Comparison of ENCODE assay signal across 30 cellular contexts in the genomic region with DNA sequence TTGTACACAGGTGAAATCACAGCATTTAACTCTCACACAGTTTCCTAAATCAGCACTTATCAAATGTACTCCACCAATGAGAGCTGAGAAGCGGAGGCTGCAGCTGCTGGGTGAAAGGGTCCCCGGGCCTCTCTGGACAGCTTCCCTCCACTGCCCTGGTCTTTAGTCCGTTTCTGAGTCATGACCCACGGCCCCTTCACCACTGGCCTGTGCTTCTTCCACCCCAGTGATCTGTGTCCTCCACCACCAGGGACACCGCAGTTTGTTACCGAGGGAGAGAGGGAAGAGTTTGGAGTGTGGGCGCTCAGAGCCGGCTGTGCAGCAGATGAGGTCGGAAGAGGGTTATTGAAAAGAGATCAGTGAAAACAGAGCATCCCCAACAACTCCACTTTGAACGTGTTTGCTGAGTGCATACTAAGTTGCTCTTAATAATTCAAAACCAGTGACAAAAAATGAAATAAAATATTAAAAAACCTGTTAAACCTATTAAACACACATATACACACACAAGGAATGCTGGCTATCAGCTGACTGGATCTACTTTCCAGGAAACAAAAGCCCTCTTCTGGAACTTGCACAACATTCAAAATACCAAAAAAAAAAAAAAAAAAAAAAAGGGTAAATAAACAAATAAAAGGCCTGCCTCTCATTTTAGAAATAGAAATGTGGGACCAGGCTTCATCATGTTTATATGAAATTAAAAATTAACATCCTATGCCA. TPM values are rescaled to one million over a fixed set of nuclear protein-coding genes. Genes with fewer than 3 reads are reported as not detected.
DNase-seq lines count a peak whose midpoint lies in the region; ATAC-seq and TF ChIP-seq lines count a peak whose summit lies in the region.
"Had no signal": no experiment of that assay in that cellular context is flagged by ENCODE, and none has a peak within 500 bp of the region (broad histone marks: within the 10 kb centered on the region; RNA-seq: fewer than 3 reads in every experiment).

No MANE protein-coding gene starts in this region.

- TF ChIP-seq RAD21 in SK-N-SH (IDR thresholded peaks at IDR 0.05; ENCODE audit: low read length), result no peak

- H3K36me3 ChIP-seq in SK-N-SH (replicated peaks in 1 of 2; ENCODE audit: control insufficient read depth in 1 of 2, insufficient read depth in 2 of 2, low read length in 1 of 2), result peaks cover 47 to 68% of the 10 kb centered on the region in 2 experiments
- H3K36me3 ChIP-seq: right lobe of liver had no signal

- ATAC-seq in SK-N-SH treated with all-trans-retinoic acid at 6 μM for 48 hours (no peak), omental fat pad (ENCODE audit: low FRiP score) (peak; percentile 44), GM19452 (IDR thresholded peaks at IDR 0.05; ENCODE audit: unreplicated experiment) (no peak)
- ATAC-seq: natural killer cell, right lobe of liver, T-cell had no signal

- H4K20me1 ChIP-seq in SK-N-SH (ENCODE audit: insufficient read depth), result peaks cover 19% of the 10 kb centered on the region

- no peak overlapping the region for H3K4me3 ChIP-seq in SK-N-SH (ENCODE audit: low read depth in 2 of 2, low read length in 1 of 2)
- H3K4me3 ChIP-seq: coronary artery, right lobe of liver, SJSA1, tibial artery had no signal

- H3K79me2 ChIP-seq in SK-N-SH (ENCODE audit: insufficient read depth), result peaks cover 40% of the 10 kb centered on the region
- H3K79me2 ChIP-seq: parathyroid adenoma had no signal

- H3K9me2 ChIP-seq in SK-N-SH, result no peaks in the 10 kb centered on the region

- POLR2A ChIA-PET in SK-N-SH (lab: Yijun Ruan, JAX), result no interaction called here

- CTCF ChIA-PET in SK-N-SH (lab: Yijun Ruan, JAX), result interaction anchor here (0.7 to 2.3 kb wide), 8 partner anchors 26 to 140 kb away, joined by 3 to 11 read pairs (median 3); no protein-coding TSS in a partner anchor

- no peak overlapping the region for H2AFZ ChIP-seq in SK-N-SH (ENCODE audit: low read depth)
- H2AFZ ChIP-seq: parathyroid adenoma had no signal

- DNase-seq in SK-N-SH (peak; percentile 52), islet precursor cell (peak; percentile 66), omental fat pad (ENCODE audit: low spot score) (no peak), iPS-NIHi11 (ENCODE audit: low spot score) (no peak), SHP77 (lab: John Stamatoyannopoulos, UW) (no peak), NCI-H1930 (lab: John Stamatoyannopoulos, UW) (no peak)
- DNase-seq: activated B cell treated with CpG ODN at 0.5 μM for 24 hours; activated CD4-positive, alpha-beta T cell treated with anti-CD3 and anti-CD28 coated beads, Interleukin-2, amount 50 U/mL, for 1 hour; activated effector memory CD4-positive, alpha-beta T cell treated with anti-CD3 and anti-CD28 coated beads, Interleukin-2, amount 50 U/mL, for 16 hours; activated naive CD8-positive, alpha-beta T cell treated with anti-CD3 and anti-CD28 coated beads, Interleukin-2, amount 10 ng/mL, durations not matched to agents 7 days and 5 days; activated T-cell treated with anti-CD3 and anti-CD28 coated beads, Interleukin-2, amount 50 U/mL, for 1 hour; DMS79; effector memory CD4-positive, alpha-beta T cell; erythroblast; GDM1; natural killer cell; NCI-H1436 treated with DMSO at 0.1 percent for 48 hours; NCI-H748 treated with DMSO at 0.1 percent for 48 hours; right lobe of liver; stimulated activated CD4-positive, alpha-beta T cell treated with anti-CD3 and anti-CD28 coated beads, Interleukin-12 subunit alpha, Interleukin-12 subunit beta, amount 100 ng/mL, for 4 hours; stimulated activated CD4-positive, alpha-beta T cell treated with anti-CD3 and anti-CD28 coated beads, Interleukin-2, amount 100 ng/mL, for 48 hours; T-cell; tibial artery had no signal

- no peaks in the 10 kb centered on the region for H3K9me3 ChIP-seq in SK-N-SH
- H3K9me3 ChIP-seq: right lobe of liver, SJSA1, tibial artery had no signal

- H3K4me2 ChIP-seq in SK-N-SH, result no peak overlapping the region

- H3K9ac ChIP-seq in SK-N-SH, result no peak overlapping the region
- H3K9ac ChIP-seq: parathyroid adenoma had no signal

- TF ChIP-seq CTCF in SK-N-SH (IDR thresholded peaks at IDR 0.05), result no peak
- no peak for TF ChIP-seq CTCF in omental fat pad (IDR thresholded peaks at IDR 0.05)

- no peak for TF ChIP-seq EP300 in SK-N-SH (IDR thresholded peaks at IDR 0.05; ENCODE audit: borderline replicate concordance in 1 of 2, low read depth in 1 of 2, low read length in 1 of 2)

- 94% methylated on average over 10 of the region's 10 CpGs for WGBS in SK-N-SH (ENCODE audit: low lambda C conversion rate)

- H3K27me3 ChIP-seq in SK-N-SH (ENCODE audit: insufficient read depth), result no peaks in the 10 kb centered on the region
- H3K27me3 ChIP-seq: right lobe of liver, SJSA1, tibial artery had no signal

- peaks cover 12 to 48% of the 10 kb centered on the region in 2 experiments for H3K4me1 ChIP-seq in SK-N-SH (ENCODE audit: control insufficient read depth in 1 of 2, insufficient read depth in 2 of 2, low read depth in 1 of 2, low read length in 1 of 2)
- H3K4me1 ChIP-seq: parathyroid adenoma, right lobe of liver had no signal

- 0 out of 4 replicates have a peak overlapping the region, but pooled peaks of 1 of the 2 experiments have one; percentile 28 for H3K27ac ChIP-seq in SK-N-SH (ENCODE audit: low read depth in 2 of 2, low read length in 1 of 2)
- H3K27ac ChIP-seq: 22Rv1, coronary artery, parathyroid adenoma, right lobe of liver, SJSA1, tibial artery had no signal

- H3F3A ChIP-seq in SK-N-SH (replicated peaks; ENCODE audit: insufficient read depth), result peaks cover 9% of the 10 kb centered on the region

TF ChIP-seq in SK-N-SH, 30 proteins besides CTCF, POLR2A, EP300 and RAD21 (continues in another document):
- TF ChIP-seq ELF1 (IDR thresholded peaks at IDR 0.05) (no peak), CHD2 (IDR thresholded peaks at IDR 0.05; ENCODE audit: low read length, partially characterized antibody) (no peak), TCF12 (IDR thresholded peaks at IDR 0.05) (no peak), FOXJ3 (CRISPR knock-in tag; IDR thresholded peaks at IDR 0.05) (no peak), RXRA (IDR thresholded peaks at IDR 0.05; ENCODE audit: borderline replicate concordance, low read depth) (no peak), REST (IDR thresholded peaks at IDR 0.05; ENCODE audit: low read depth, low read length) (no peak)

TF ChIP-seq in SK-N-SH treated with all-trans-retinoic acid at 6 μM for 48 hours, 23 proteins besides CTCF, POLR2A, EP300 and RAD21:
- TF ChIP-seq GLIS3 (CRISPR knock-in tag; IDR thresholded peaks at IDR 0.05) (no peak), CSDC2 (CRISPR knock-in tag; IDR thresholded peaks at IDR 0.05) (no peak), BACH2 (CRISPR knock-in tag; IDR thresholded peaks at IDR 0.05; ENCODE audit: borderline replicate concordance) (no peak), ESRRG (CRISPR knock-in tag; IDR thresholded peaks at IDR 0.05) (no peak), RARB (CRISPR knock-in tag; IDR thresholded peaks at IDR 0.05) (no peak), OSR1 (CRISPR knock-in tag; IDR thresholded peaks at IDR 0.05) (no peak), ZFP3 (CRISPR knock-in tag; IDR thresholded peaks at IDR 0.05) (no peak), ZNF8 (CRISPR knock-in tag; IDR thresholded peaks at IDR 0.05) (no peak), ZNF70 (CRISPR knock-in tag; IDR thresholded peaks at IDR 0.05) (no peak), PPARA (CRISPR knock-in tag; IDR thresholded peaks at IDR 0.05; ENCODE audit: borderline replicate concordance) (no peak)
- TF ChIP-seq, protein P1, sequence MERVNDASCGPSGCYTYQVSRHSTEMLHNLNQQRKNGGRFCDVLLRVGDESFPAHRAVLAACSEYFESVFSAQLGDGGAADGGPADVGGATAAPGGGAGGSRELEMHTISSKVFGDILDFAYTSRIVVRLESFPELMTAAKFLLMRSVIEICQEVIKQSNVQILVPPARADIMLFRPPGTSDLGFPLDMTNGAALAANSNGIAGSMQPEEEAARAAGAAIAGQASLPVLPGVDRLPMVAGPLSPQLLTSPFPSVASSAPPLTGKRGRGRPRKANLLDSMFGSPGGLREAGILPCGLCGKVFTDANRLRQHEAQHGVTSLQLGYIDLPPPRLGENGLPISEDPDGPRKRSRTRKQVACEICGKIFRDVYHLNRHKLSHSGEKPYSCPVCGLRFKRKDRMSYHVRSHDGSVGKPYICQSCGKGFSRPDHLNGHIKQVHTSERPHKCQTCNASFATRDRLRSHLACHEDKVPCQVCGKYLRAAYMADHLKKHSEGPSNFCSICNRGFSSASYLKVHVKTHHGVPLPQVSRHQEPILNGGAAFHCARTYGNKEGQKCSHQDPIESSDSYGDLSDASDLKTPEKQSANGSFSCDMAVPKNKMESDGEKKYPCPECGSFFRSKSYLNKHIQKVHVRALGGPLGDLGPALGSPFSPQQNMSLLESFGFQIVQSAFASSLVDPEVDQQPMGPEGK (CRISPR knock-in tag; IDR thresholded peaks at IDR 0.05; ENCODE audit: borderline replicate concordance), result no peak
- TF ChIP-seq, protein P2, sequence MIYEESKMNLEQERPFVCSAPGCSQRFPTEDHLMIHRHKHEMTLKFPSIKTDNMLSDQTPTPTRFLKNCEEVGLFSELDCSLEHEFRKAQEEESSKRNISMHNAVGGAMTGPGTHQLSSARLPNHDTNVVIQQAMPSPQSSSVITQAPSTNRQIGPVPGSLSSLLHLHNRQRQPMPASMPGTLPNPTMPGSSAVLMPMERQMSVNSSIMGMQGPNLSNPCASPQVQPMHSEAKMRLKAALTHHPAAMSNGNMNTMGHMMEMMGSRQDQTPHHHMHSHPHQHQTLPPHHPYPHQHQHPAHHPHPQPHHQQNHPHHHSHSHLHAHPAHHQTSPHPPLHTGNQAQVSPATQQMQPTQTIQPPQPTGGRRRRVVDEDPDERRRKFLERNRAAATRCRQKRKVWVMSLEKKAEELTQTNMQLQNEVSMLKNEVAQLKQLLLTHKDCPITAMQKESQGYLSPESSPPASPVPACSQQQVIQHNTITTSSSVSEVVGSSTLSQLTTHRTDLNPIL (CRISPR knock-in tag; IDR thresholded peaks at IDR 0.05; ENCODE audit: low read depth), result no peak

RNA-seq across cellular contexts. Expression of gene PXDN, which starts 54.1 kb away (rescaled TPM):
- polyA plus RNA-seq in SK-N-SH (2012; rRNA removed), result 76.8 and 146 TPM in 2 replicates
- polyA plus RNA-seq in SK-N-SH (2012; cell fraction: cytosol; rRNA removed), result 105 and 143 TPM in 2 replicates
- polyA plus RNA-seq in SK-N-SH (2012; cell fraction: nucleus; rRNA removed), result 193 and 256 TPM in 2 replicates
- 100 to 1,000 TPM in 2 of 4 donors, 10 to 100 TPM in 2; 81.2 to 228 (median 112) TPM for total RNA-seq in omental fat pad
- polyA plus RNA-seq: CD14-positive monocyte had no signal

Comparison
In these comparisons a context has a peak if more than half of its experiments do, and no peak if none do; other contexts are left out.
1. DNase-seq: peak in SK-N-SH (single experiment) and islet precursor cell (single experiment); none in omental fat pad (single experiment), iPS-NIHi11 (single experiment), SHP77 (0 of 2) and NCI-H1930 (0 of 2).